ENCODE assay signal across 9 cellular contexts in the genomic region with DNA sequence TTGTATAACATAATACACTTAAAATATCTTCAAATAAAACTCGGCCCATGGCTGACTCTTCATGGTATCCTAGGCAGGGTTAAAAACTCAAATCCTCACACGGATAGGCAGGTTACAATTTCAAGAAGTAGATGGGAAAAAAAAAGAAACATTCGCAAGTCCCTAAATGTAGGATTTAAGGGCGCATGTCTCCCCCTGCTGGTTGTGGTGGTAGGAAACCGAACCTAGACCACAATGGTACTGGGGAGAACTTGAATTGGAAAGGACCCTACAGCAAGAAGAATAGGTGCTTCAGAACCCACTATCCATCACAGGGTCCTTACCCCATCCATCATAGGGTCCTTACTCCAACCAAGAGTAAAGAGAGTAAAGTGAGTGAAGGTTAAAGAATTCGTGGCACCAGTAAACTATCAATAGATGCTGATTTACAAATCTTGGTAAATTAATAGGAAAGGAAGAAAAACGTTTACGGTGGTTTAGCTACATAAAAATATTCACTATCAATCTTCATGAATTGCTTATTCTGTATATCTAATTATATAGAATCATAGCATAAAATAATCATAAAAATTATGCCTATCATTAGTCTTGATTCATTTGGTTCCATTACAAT. TPM values are rescaled to one million over a fixed set of nuclear protein-coding genes. Genes with fewer than 3 reads are reported as not detected.
A peak's percentile ranks its signal among the peaks of the same experiment; 100 is the strongest.
DNase-seq lines count a peak whose midpoint lies in the region; ATAC-seq and TF ChIP-seq lines count a peak whose summit lies in the region.
"Had no signal": no experiment of that assay in that cellular context is flagged by ENCODE, and none has a peak within 500 bp of the region (broad histone marks: within the 10 kb centered on the region; RNA-seq: fewer than 3 reads in every experiment).

No MANE protein-coding gene starts in this region.

- peaks cover 17% of the 10 kb centered on the region for H3K36me3 Mint-ChIP-seq in WTC11

- no peak overlapping the region for H3K4me3 ChIP-seq in cardiac fibroblast (replicated peaks in 1 of 2; ENCODE audit: low read depth in 2 of 2, low read length in 2 of 2)

- H3K27ac Mint-ChIP-seq in WTC11, result peak overlapping the region; percentile 9; the same call in 1 of the 2 replicates

- POLR2A ChIA-PET in WTC11 (lab: Charles Lee), result no interaction called here

- peaks cover 18% of the 10 kb centered on the region for H3K9me3 Mint-ChIP-seq in WTC11

- CTCF ChIA-PET in WTC11 (lab: Charles Lee), result interaction anchor here (0.7 to 7.1 kb wide), 17 partner anchors 15 to 224 kb away, joined by 3 to 74 read pairs (median 4); no protein-coding TSS in a partner anchor

- TF ChIP-seq CTCF in WTC11 (IDR thresholded peaks at IDR 0.05), result peak; percentile 81
- TF ChIP-seq CTCF in cardiac fibroblast (IDR thresholded peaks at IDR 0.05; ENCODE audit: low read depth, low read length), result peak; percentile 87

- DNase-seq in activated gamma-delta T cell treated with Interleukin-2 at 50 U/mL for 16 hours (peak; percentile 76), activated gamma-delta T cell (lab: John Stamatoyannopoulos, UW) (no peak), NCI-H2196 treated with DMSO at 0.1 percent for 48 hours (lab: John Stamatoyannopoulos, UW; ENCODE audit: unreplicated experiment) (peak; percentile 70), WTC11 (ENCODE audit: low spot score) (peak; percentile 91), cardiac fibroblast (ENCODE audit: low read depth in 2 of 2) (peak; percentile 88 to 90), kidney glomerular epithelial cell (lab: John Stamatoyannopoulos, UW) (peak; percentile 41)
- peak; percentile 77 for DNase-seq in stimulated activated CD4-positive, alpha-beta T cell treated with anti-CD3 and anti-CD28 coated beads, Interleukin-4, amount 100 ng/mL, for 1 hour

- peaks cover 31% of the 10 kb centered on the region for H3K4me1 Mint-ChIP-seq in WTC11

- H3K4me3 Mint-ChIP-seq in WTC11, result peak overlapping the region; percentile 12; the same call in 1 of the 2 replicates

- peak; percentile 6 for ATAC-seq in WTC11
- ATAC-seq in HG03378 (IDR thresholded peaks at IDR 0.05; ENCODE audit: unreplicated experiment), result no peak

- H3K27me3 Mint-ChIP-seq in WTC11 (ENCODE audit: low read depth), result no peaks in the 10 kb centered on the region; the same call in 1 of the 2 replicates

TF ChIP-seq in WTC11, 78 proteins besides CTCF, POLR2A, EP300 and RAD21:
- TF ChIP-seq CREM (CRISPR knock-in tag; IDR thresholded peaks at IDR 0.05), result no peak
- no peak for TF ChIP-seq CBFB (CRISPR knock-in tag; IDR thresholded peaks at IDR 0.05; ENCODE audit: low read depth)
- TF ChIP-seq, protein P1, sequence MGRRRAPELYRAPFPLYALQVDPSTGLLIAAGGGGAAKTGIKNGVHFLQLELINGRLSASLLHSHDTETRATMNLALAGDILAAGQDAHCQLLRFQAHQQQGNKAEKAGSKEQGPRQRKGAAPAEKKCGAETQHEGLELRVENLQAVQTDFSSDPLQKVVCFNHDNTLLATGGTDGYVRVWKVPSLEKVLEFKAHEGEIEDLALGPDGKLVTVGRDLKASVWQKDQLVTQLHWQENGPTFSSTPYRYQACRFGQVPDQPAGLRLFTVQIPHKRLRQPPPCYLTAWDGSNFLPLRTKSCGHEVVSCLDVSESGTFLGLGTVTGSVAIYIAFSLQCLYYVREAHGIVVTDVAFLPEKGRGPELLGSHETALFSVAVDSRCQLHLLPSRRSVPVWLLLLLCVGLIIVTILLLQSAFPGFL (CRISPR knock-in tag; IDR thresholded peaks at IDR 0.05; ENCODE audit: borderline replicate concordance), result no peak
- no peak for TF ChIP-seq ZBTB21 (CRISPR knock-in tag; IDR thresholded peaks at IDR 0.05; ENCODE audit: borderline replicate concordance)
- TF ChIP-seq MYBL2 (CRISPR knock-in tag; IDR thresholded peaks at IDR 0.05), result no peak
- TF ChIP-seq, protein P2, sequence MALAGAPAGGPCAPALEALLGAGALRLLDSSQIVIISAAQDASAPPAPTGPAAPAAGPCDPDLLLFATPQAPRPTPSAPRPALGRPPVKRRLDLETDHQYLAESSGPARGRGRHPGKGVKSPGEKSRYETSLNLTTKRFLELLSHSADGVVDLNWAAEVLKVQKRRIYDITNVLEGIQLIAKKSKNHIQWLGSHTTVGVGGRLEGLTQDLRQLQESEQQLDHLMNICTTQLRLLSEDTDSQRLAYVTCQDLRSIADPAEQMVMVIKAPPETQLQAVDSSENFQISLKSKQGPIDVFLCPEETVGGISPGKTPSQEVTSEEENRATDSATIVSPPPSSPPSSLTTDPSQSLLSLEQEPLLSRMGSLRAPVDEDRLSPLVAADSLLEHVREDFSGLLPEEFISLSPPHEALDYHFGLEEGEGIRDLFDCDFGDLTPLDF (CRISPR knock-in tag; IDR thresholded peaks at IDR 0.05), result no peak
- TF ChIP-seq OVOL2 (CRISPR knock-in tag; IDR thresholded peaks at IDR 0.05; ENCODE audit: borderline replicate concordance), result no peak
- no peak for TF ChIP-seq SOX15 (CRISPR knock-in tag; IDR thresholded peaks at IDR 0.05)
- TF ChIP-seq ZNF263 (CRISPR knock-in tag; IDR thresholded peaks at IDR 0.05; ENCODE audit: low read depth), result no peak
- TF ChIP-seq, protein P3, sequence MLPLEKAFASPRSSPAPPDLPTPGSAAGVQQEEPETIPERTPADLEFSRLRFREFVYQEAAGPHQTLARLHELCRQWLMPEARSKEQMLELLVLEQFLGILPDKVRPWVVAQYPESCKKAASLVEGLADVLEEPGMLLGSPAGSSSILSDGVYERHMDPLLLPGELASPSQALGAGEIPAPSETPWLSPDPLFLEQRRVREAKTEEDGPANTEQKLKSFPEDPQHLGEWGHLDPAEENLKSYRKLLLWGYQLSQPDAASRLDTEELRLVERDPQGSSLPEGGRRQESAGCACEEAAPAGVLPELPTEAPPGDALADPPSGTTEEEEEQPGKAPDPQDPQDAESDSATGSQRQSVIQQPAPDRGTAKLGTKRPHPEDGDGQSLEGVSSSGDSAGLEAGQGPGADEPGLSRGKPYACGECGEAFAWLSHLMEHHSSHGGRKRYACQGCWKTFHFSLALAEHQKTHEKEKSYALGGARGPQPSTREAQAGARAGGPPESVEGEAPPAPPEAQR (CRISPR knock-in tag; IDR thresholded peaks at IDR 0.05), result no peak
- TF ChIP-seq, protein P4, sequence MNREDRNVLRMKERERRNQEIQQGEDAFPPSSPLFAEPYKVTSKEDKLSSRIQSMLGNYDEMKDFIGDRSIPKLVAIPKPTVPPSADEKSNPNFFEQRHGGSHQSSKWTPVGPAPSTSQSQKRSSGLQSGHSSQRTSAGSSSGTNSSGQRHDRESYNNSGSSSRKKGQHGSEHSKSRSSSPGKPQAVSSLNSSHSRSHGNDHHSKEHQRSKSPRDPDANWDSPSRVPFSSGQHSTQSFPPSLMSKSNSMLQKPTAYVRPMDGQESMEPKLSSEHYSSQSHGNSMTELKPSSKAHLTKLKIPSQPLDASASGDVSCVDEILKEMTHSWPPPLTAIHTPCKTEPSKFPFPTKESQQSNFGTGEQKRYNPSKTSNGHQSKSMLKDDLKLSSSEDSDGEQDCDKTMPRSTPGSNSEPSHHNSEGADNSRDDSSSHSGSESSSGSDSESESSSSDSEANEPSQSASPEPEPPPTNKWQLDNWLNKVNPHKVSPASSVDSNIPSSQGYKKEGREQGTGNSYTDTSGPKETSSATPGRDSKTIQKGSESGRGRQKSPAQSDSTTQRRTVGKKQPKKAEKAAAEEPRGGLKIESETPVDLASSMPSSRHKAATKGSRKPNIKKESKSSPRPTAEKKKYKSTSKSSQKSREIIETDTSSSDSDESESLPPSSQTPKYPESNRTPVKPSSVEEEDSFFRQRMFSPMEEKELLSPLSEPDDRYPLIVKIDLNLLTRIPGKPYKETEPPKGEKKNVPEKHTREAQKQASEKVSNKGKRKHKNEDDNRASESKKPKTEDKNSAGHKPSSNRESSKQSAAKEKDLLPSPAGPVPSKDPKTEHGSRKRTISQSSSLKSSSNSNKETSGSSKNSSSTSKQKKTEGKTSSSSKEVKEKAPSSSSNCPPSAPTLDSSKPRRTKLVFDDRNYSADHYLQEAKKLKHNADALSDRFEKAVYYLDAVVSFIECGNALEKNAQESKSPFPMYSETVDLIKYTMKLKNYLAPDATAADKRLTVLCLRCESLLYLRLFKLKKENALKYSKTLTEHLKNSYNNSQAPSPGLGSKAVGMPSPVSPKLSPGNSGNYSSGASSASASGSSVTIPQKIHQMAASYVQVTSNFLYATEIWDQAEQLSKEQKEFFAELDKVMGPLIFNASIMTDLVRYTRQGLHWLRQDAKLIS (CRISPR knock-in tag; IDR thresholded peaks at IDR 0.05; ENCODE audit: borderline replicate concordance), result no peak
- TF ChIP-seq KAT7 (CRISPR knock-in tag; IDR thresholded peaks at IDR 0.05; ENCODE audit: borderline replicate concordance), result no peak
- TF ChIP-seq, protein P5, sequence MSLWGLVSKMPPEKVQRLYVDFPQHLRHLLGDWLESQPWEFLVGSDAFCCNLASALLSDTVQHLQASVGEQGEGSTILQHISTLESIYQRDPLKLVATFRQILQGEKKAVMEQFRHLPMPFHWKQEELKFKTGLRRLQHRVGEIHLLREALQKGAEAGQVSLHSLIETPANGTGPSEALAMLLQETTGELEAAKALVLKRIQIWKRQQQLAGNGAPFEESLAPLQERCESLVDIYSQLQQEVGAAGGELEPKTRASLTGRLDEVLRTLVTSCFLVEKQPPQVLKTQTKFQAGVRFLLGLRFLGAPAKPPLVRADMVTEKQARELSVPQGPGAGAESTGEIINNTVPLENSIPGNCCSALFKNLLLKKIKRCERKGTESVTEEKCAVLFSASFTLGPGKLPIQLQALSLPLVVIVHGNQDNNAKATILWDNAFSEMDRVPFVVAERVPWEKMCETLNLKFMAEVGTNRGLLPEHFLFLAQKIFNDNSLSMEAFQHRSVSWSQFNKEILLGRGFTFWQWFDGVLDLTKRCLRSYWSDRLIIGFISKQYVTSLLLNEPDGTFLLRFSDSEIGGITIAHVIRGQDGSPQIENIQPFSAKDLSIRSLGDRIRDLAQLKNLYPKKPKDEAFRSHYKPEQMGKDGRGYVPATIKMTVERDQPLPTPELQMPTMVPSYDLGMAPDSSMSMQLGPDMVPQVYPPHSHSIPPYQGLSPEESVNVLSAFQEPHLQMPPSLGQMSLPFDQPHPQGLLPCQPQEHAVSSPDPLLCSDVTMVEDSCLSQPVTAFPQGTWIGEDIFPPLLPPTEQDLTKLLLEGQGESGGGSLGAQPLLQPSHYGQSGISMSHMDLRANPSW (CRISPR knock-in tag; conservative IDR thresholded peaks at IDR 0.05; ENCODE audit: low read depth), result no peak
- TF ChIP-seq TEAD4 (CRISPR knock-in tag; IDR thresholded peaks at IDR 0.05), result no peak
- TF ChIP-seq GRHL2 (CRISPR knock-in tag; IDR thresholded peaks at IDR 0.05; ENCODE audit: insufficient replicate concordance, severe bottlenecking), result no peak
- TF ChIP-seq ZNF232 (CRISPR knock-in tag; IDR thresholded peaks at IDR 0.05), result no peak
- TF ChIP-seq IRF2 (CRISPR knock-in tag; IDR thresholded peaks at IDR 0.05; ENCODE audit: borderline replicate concordance, low read depth), result no peak
- no peak for TF ChIP-seq ZNF138 (CRISPR knock-in tag; conservative IDR thresholded peaks at IDR 0.05)
- TF ChIP-seq FOXP1 (CRISPR knock-in tag; IDR thresholded peaks at IDR 0.05; ENCODE audit: borderline replicate concordance), result no peak
TF ChIP-seq in WTC11: peak in this region for 0.

RNA-seq across cellular contexts. Expression of a gene that starts 3.3 kb away (rescaled TPM):
- 22.5 to 25.4 TPM (median 24.2 TPM) in 3 replicates for total RNA-seq in WTC11 (2021)

RNA-seq across cellular contexts. Expression of a gene that starts 46.8 kb away (rescaled TPM):
- 38.6 to 47.7 TPM (median 39.3 TPM) in 3 replicates for total RNA-seq in WTC11 (2021)
- total RNA-seq: subcutaneous adipose tissue had no signal
